1 cellular context compared by ENCODE assay signal in genomic region chr20:49347156-49347555, GRCh38.
TF ChIP-seq lines count a peak whose summit lies in the region.

No MANE protein-coding gene starts in this region.

TF ChIP-seq in K562, 482 proteins besides CTCF, POLR2A, EP300 and RAD21 (continued from another document):
- TF ChIP-seq ZNF512 (tag; IDR thresholded peaks at IDR 0.05), result no peak
- no peak for TF ChIP-seq SMARCE1 (IDR thresholded peaks at IDR 0.05)
- TF ChIP-seq RCOR1 (IDR thresholded peaks at IDR 0.05; ENCODE audit: borderline replicate concordance in 1 of 2, low read depth in 2 of 2, low read length in 2 of 2), result no peak
- TF ChIP-seq, protein P1, sequence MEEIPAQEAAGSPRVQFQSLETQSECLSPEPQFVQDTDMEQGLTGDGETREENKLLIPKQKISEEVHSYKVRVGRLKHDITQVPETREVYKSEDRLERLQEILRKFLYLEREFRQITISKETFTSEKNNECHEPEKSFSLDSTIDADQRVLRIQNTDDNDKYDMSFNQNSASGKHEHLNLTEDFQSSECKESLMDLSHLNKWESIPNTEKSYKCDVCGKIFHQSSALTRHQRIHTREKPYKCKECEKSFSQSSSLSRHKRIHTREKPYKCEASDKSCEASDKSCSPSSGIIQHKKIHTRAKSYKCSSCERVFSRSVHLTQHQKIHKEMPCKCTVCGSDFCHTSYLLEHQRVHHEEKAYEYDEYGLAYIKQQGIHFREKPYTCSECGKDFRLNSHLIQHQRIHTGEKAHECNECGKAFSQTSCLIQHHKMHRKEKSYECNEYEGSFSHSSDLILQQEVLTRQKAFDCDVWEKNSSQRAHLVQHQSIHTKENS (CRISPR knock-in tag; IDR thresholded peaks at IDR 0.05), result no peak
- TF ChIP-seq FOXP4 (CRISPR knock-in tag; IDR thresholded peaks at IDR 0.05; ENCODE audit: borderline replicate concordance), result no peak
- TF ChIP-seq THRA (IDR thresholded peaks at IDR 0.05), result no peak
- TF ChIP-seq ELF1 (tag; IDR thresholded peaks at IDR 0.05), result no peak
- TF ChIP-seq MAFG (tag; conservative IDR thresholded peaks at IDR 0.05), result 0 out of 2 replicates have a peak, but pooled peaks have one; percentile 31
- TF ChIP-seq FOXJ2 (tag; IDR thresholded peaks at IDR 0.05), result no peak
- TF ChIP-seq ZNF263 (CRISPR knock-in tag; IDR thresholded peaks at IDR 0.05; ENCODE audit: borderline replicate concordance), result no peak
- no peak for TF ChIP-seq SMARCA5 (IDR thresholded peaks at IDR 0.05)
- TF ChIP-seq, protein P2, sequence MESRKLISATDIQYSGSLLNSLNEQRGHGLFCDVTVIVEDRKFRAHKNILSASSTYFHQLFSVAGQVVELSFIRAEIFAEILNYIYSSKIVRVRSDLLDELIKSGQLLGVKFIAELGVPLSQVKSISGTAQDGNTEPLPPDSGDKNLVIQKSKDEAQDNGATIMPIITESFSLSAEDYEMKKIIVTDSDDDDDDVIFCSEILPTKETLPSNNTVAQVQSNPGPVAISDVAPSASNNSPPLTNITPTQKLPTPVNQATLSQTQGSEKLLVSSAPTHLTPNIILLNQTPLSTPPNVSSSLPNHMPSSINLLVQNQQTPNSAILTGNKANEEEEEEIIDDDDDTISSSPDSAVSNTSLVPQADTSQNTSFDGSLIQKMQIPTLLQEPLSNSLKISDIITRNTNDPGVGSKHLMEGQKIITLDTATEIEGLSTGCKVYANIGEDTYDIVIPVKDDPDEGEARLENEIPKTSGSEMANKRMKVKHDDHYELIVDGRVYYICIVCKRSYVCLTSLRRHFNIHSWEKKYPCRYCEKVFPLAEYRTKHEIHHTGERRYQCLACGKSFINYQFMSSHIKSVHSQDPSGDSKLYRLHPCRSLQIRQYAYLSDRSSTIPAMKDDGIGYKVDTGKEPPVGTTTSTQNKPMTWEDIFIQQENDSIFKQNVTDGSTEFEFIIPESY (CRISPR knock-in tag; IDR thresholded peaks at IDR 0.05), result no peak
- no peak for TF ChIP-seq ZNF174 (CRISPR knock-in tag; IDR thresholded peaks at IDR 0.05)
- TF ChIP-seq PATZ1 (CRISPR knock-in tag; IDR thresholded peaks at IDR 0.05; ENCODE audit: borderline replicate concordance), result no peak
- no peak for TF ChIP-seq SPI1 (IDR thresholded peaks at IDR 0.05; ENCODE audit: borderline replicate concordance, low read depth, low read length)
- TF ChIP-seq, protein P3, sequence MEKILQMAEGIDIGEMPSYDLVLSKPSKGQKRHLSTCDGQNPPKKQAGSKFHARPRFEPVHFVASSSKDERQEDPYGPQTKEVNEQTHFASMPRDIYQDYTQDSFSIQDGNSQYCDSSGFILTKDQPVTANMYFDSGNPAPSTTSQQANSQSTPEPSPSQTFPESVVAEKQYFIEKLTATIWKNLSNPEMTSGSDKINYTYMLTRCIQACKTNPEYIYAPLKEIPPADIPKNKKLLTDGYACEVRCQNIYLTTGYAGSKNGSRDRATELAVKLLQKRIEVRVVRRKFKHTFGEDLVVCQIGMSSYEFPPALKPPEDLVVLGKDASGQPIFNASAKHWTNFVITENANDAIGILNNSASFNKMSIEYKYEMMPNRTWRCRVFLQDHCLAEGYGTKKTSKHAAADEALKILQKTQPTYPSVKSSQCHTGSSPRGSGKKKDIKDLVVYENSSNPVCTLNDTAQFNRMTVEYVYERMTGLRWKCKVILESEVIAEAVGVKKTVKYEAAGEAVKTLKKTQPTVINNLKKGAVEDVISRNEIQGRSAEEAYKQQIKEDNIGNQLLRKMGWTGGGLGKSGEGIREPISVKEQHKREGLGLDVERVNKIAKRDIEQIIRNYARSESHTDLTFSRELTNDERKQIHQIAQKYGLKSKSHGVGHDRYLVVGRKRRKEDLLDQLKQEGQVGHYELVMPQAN (IDR thresholded peaks at IDR 0.05; ENCODE audit: borderline replicate concordance), result no peak
- no peak for TF ChIP-seq EP400 (IDR thresholded peaks at IDR 0.05)
- no peak for TF ChIP-seq NFE2L1 (tag; IDR thresholded peaks at IDR 0.05; ENCODE audit: borderline replicate concordance, low read depth)
- TF ChIP-seq ZNF644 (tag; IDR thresholded peaks at IDR 0.05; ENCODE audit: low read depth), result no peak
- TF ChIP-seq BCOR (IDR thresholded peaks at IDR 0.05), result 0 out of 2 replicates have a peak, but pooled peaks have one; percentile 29
